32 cellular contexts compared by ENCODE assay signal in the genomic region with DNA sequence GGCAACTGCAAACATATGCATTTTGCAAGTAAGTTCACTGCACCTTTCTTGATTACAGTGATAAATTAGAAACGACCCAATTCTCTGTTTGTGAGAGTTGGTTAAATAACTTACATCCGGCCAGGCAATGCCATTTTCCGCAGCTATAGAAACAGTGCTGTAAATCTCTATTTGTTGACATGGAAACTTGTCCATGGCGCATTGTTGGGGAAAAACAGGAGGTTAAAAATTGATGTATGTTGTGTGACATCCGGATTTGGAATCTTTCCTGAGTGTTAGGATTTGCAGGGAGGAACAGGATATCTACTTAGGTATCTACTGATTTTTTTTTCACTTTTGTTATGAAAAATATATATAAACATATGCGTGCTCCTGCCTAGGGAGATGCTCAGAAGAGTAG.
"Had no signal": no experiment of that assay in that cellular context is flagged by ENCODE, and none has a peak within 500 bp of the region (broad histone marks: within the 10 kb centered on the region; RNA-seq: fewer than 3 reads in every experiment).

No MANE protein-coding gene starts in this region.

- H3K4me1 ChIP-seq: ascending aorta had no signal

- H3K4me3 ChIP-seq: ascending aorta, cardiac muscle cell had no signal

- H3K27me3 ChIP-seq: ascending aorta, cardiac muscle cell had no signal

- H3K27ac ChIP-seq: ascending aorta, cardiac muscle cell, WERI-Rb-1 had no signal

- DNase-seq: activated CD4-positive, alpha-beta T cell treated with anti-CD3 and anti-CD28 coated beads for 1 hour; activated CD4-positive, alpha-beta T cell treated with anti-CD3 and anti-CD28 coated beads for 36 hours; activated CD4-positive, alpha-beta T cell treated with anti-CD3 and anti-CD28 coated beads for 48 hours; activated CD4-positive, alpha-beta T cell treated with anti-CD3 and anti-CD28 coated beads, Interleukin-2, amount 10 ng/mL, durations not matched to agents 7 days and 5 days; activated CD4-positive, alpha-beta T cell treated with anti-CD3 and anti-CD28 coated beads, Interleukin-2, amount 50 U/mL, for 48 hours; activated CD4-positive, CD25-positive, alpha-beta regulatory T cell; activated CD8-positive, alpha-beta memory T cell treated with anti-CD3 and anti-CD28 coated beads, Interleukin-2, amount 50 U/mL, for 4 hours; activated CD8-positive, alpha-beta T cell treated with anti-CD3 and anti-CD28 coated beads for 36 hours; activated effector memory CD4-positive, alpha-beta T cell treated with anti-CD3 and anti-CD28 coated beads, Interleukin-2, amount 50 U/mL, for 16 hours; activated gamma-delta T cell treated with Interleukin-2 at 50 U/mL for 16 hours; activated naive CD4-positive, alpha-beta T cell; activated naive CD4-positive, alpha-beta T cell treated with anti-CD3 and anti-CD28 coated beads for 36 hours; activated naive CD4-positive, alpha-beta T cell treated with anti-CD3 and anti-CD28 coated beads, Interleukin-2, amount 50 U/mL, for 16 hours; activated naive CD8-positive, alpha-beta T cell treated with anti-CD3 and anti-CD28 coated beads for 36 hours; activated T-cell treated with anti-CD3 and anti-CD28 coated beads for 4 hours; activated T-cell treated with anti-CD3 and anti-CD28 coated beads, Interleukin-2, amount 50 U/mL, for 1 hour; activated T-cell treated with anti-CD3 and anti-CD28 coated beads, Interleukin-2, amount 50 U/mL, for 4 hours; activated T-cell treated with anti-CD3 and anti-CD28 coated beads, Interleukin-2, amount 50 U/mL, for 72 hours; amygdala; anterior cingulate cortex; caudate nucleus; cerebellar nuclear complex; T-helper 1 cell; T-helper 2 cell; T-helper 9 cell; WERI-Rb-1 had no signal

- H3K36me3 ChIP-seq: ascending aorta, cardiac muscle cell, WERI-Rb-1 had no signal

- H3K9me3 ChIP-seq: ascending aorta had no signal

- ATAC-seq: activated CD4-positive, alpha-beta T cell treated with anti-CD3 and anti-CD28 coated beads for 36 hours; activated CD4-positive, CD25-positive, alpha-beta regulatory T cell treated with anti-CD3 and anti-CD28 coated beads, Interleukin-2, amount 50 U/mL, for 24 hours; activated CD8-positive, alpha-beta T cell treated with anti-CD3 and anti-CD28 coated beads for 36 hours; activated naive CD4-positive, alpha-beta T cell treated with anti-CD3 and anti-CD28 coated beads, Interleukin-2, amount 50 U/mL, for 72 hours; activated T-cell treated with anti-CD3 and anti-CD28 coated beads, Interleukin-2, amount 50 U/mL, for 4 hours; activated T-cell treated with anti-CD3 and anti-CD28 coated beads, Interleukin-2, amount 50 U/mL, for 72 hours; activated T-helper 17 cell treated with anti-CD3 and anti-CD28 coated beads, Interleukin-2, amount 50 U/mL, for 72 hours; WTC11 had no signal
